In the genomic region with DNA sequence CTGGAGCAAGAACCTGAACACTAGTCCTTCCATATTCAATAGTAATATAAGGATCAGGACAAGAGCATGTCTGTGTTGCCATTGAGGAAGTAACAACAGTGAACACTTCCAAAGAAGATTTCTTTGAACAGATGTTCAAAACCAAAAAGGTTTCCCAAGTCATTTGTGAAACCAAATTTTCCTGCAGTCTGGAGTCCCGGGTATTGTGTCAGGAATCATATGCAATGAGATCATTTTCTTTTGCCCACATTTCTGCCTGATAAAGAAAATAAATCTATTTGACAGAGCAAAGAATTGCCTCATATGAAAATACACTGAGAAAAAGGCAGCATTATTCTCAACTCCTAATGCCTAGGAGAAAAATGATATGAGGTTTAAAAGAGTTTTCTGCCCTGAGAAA, we compare ENCODE assay signal across 1 cellular context.
TF ChIP-seq lines count a peak whose summit lies in the region.

No MANE protein-coding gene starts in this region.

TF ChIP-seq in IMR-90, 13 proteins besides CTCF, POLR2A, EP300 and RAD21:
- TF ChIP-seq MAZ (IDR thresholded peaks at IDR 0.05; ENCODE audit: borderline replicate concordance, low read depth, low read length) (no peak), CEBPB (IDR thresholded peaks at IDR 0.05; ENCODE audit: low read depth, low read length) (peak; percentile 76)
